Comparison of ENCODE assay signal across 11 cellular contexts in the genomic region with DNA sequence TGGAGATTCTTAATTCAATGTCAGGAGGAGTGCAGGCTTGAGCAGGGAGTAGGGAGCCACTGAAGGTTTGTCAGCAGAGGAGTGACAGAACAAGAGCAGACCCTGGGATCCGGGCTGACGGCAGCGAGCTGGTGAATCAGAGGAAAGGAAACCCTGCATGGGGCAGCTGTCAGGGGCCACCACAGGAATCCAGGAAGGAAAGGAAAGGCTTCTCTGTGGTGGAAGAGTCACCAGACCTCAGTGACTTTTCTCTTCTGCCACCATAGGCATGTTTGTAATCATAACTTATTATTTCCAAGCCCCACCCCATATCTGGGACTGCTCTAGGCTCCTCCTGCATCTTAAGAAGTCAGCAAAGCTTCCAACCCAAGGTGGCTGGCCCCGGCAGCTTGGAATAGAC.
DNase-seq lines count a peak whose midpoint lies in the region; ATAC-seq and TF ChIP-seq lines count a peak whose summit lies in the region.
"Had no signal": no experiment of that assay in that cellular context is flagged by ENCODE, and none has a peak within 500 bp of the region (broad histone marks: within the 10 kb centered on the region; RNA-seq: fewer than 3 reads in every experiment).

No MANE protein-coding gene starts in this region.

- no peak overlapping the region for H3K27ac Mint-ChIP-seq in Calu3 (ENCODE audit: unreplicated experiment)
- H3K27ac Mint-ChIP-seq in neural progenitor cell: peak overlapping the region; percentile 63
- H3K27ac Mint-ChIP-seq: natural killer cell had no signal

- DNase-seq in Calu3 (peak; percentile 66), cardiac fibroblast (ENCODE audit: low read depth in 2 of 2) (peak; percentile 26 to 68), neural progenitor cell (ENCODE audit: low spot score) (no peak), NCI-H526 treated with DMSO at 0.1 percent for 48 hours (lab: John Stamatoyannopoulos, UW) (no peak), NCI-H82 treated with DMSO at 0.1 percent for 48 hours (lab: John Stamatoyannopoulos, UW; ENCODE audit: unreplicated experiment) (no peak)
- DNase-seq in activated effector memory CD4-positive, alpha-beta T cell treated with anti-CD3 and anti-CD28 coated beads, Interleukin-2, amount 50 U/mL, for 16 hours: no peak
- DNase-seq: cortex of kidney, natural killer cell had no signal

- H3K4me1 ChIP-seq in Loucy (ENCODE audit: insufficient read depth, low read length, poor library complexity, severe bottlenecking) (peaks cover 37% of the 10 kb centered on the region), neural progenitor cell (peaks cover 5% of the 10 kb centered on the region)

- no peaks in the 10 kb centered on the region for H3F3A ChIP-seq in Loucy (ENCODE audit: low read depth)
- H3F3A ChIP-seq in neural progenitor cell (ENCODE audit: low read depth): no peaks in the 10 kb centered on the region

- intact Hi-C loops in Calu3 (cut with micrococcal nuclease; ENCODE audit: unreplicated experiment): no loop called here

- no peaks in the 10 kb centered on the region for H3K36me3 Mint-ChIP-seq in Calu3 (ENCODE audit: insufficient read depth, unreplicated experiment)
- no peaks in the 10 kb centered on the region for H3K36me3 Mint-ChIP-seq in neural progenitor cell
- H3K36me3 Mint-ChIP-seq: natural killer cell; stimulated activated effector memory CD8-positive, alpha-beta T cell treated with anti-CD3 and anti-CD28 coated beads, Interleukin-12 subunit alpha, Interleukin-12 subunit beta, amount 100 ng/mL, for 72 hours had no signal

- H3K27ac ChIP-seq in neural progenitor cell: no peak overlapping the region

- no peaks in the 10 kb centered on the region for H3K79me2 ChIP-seq in Loucy (ENCODE audit: insufficient read depth, low read length)
- no peaks in the 10 kb centered on the region for H3K79me2 ChIP-seq in neural progenitor cell (ENCODE audit: low read depth)

- no peaks in the 10 kb centered on the region for H3K36me3 ChIP-seq in Loucy (ENCODE audit: insufficient read depth, low read length)
- no peaks in the 10 kb centered on the region for H3K36me3 ChIP-seq in neural progenitor cell

- H3K9me3 Mint-ChIP-seq in Calu3 (ENCODE audit: low read depth, unreplicated experiment) (peaks cover 5% of the 10 kb centered on the region), neural progenitor cell (peaks cover 28% of the 10 kb centered on the region)
- H3K9me3 Mint-ChIP-seq: natural killer cell had no signal

- H4K20me1 ChIP-seq in Loucy (ENCODE audit: insufficient read depth, low read length, poor library complexity, severe bottlenecking) (no peaks in the 10 kb centered on the region), neural progenitor cell (ENCODE audit: low read depth) (no peaks in the 10 kb centered on the region)

- H3K4me1 Mint-ChIP-seq in Calu3 (ENCODE audit: low read depth, unreplicated experiment) (peaks cover 23% of the 10 kb centered on the region), neural progenitor cell (peaks cover 15% of the 10 kb centered on the region)
- H3K4me1 Mint-ChIP-seq: natural killer cell had no signal

- H3K4me3 ChIP-seq in Loucy (ENCODE audit: low read length, poor library complexity, severe bottlenecking) (no peak overlapping the region), cardiac fibroblast (replicated peaks in 1 of 2; ENCODE audit: low read depth in 2 of 2, low read length in 2 of 2) (no peak overlapping the region), neural progenitor cell (no peak overlapping the region)

- H3K9me2 ChIP-seq in Loucy (replicated peaks; ENCODE audit: low read depth, low read length): no peaks in the 10 kb centered on the region

- H3K4me2 ChIP-seq in Loucy (ENCODE audit: low read depth, low read length, poor library complexity, severe bottlenecking): peak overlapping the region; percentile 39
- no peak overlapping the region for H3K4me2 ChIP-seq in neural progenitor cell

- H3K9ac ChIP-seq in Loucy (ENCODE audit: low read depth, low read length, poor library complexity, severe bottlenecking) (peak overlapping the region; percentile 57), neural progenitor cell (no peak overlapping the region)

- no peak overlapping the region for H3K4me3 Mint-ChIP-seq in Calu3 (ENCODE audit: low read depth, unreplicated experiment)
- H3K4me3 Mint-ChIP-seq in neural progenitor cell: no peak overlapping the region
- H3K4me3 Mint-ChIP-seq: natural killer cell; stimulated activated effector memory CD8-positive, alpha-beta T cell treated with anti-CD3 and anti-CD28 coated beads, Interleukin-12 subunit alpha, Interleukin-12 subunit beta, amount 100 ng/mL, for 72 hours had no signal

- TF ChIP-seq CTCF in Calu3 (IDR thresholded peaks at IDR 0.05; ENCODE audit: unreplicated experiment) (no peak), Loucy (conservative IDR thresholded peaks at IDR 0.05; ENCODE audit: low read length) (no peak), cardiac fibroblast (IDR thresholded peaks at IDR 0.05; ENCODE audit: low read depth, low read length) (no peak), neural progenitor cell (IDR thresholded peaks at IDR 0.05) (no peak)

- H3K9me3 ChIP-seq in Loucy (ENCODE audit: insufficient read depth, low read depth, low read length): no peaks in the 10 kb centered on the region
- no peaks in the 10 kb centered on the region for H3K9me3 ChIP-seq in neural progenitor cell (ENCODE audit: low read depth)

- no peak for ATAC-seq in GM18498 (IDR thresholded peaks at IDR 0.05; ENCODE audit: unreplicated experiment)
- ATAC-seq: natural killer cell; stimulated activated effector memory CD8-positive, alpha-beta T cell treated with anti-CD3 and anti-CD28 coated beads, Interleukin-12 subunit alpha, Interleukin-12 subunit beta, amount 100 ng/mL, for 72 hours had no signal

- H2AFZ ChIP-seq in Loucy (ENCODE audit: low read length): no peak overlapping the region
- no peak overlapping the region for H2AFZ ChIP-seq in neural progenitor cell (replicated peaks)

- CTCF ChIA-PET in Calu3 (lab: Charles Lee): no interaction called here

- H3K27me3 ChIP-seq in Loucy (ENCODE audit: insufficient read depth, low read length, poor library complexity, severe bottlenecking) (no peaks in the 10 kb centered on the region), neural progenitor cell (no peaks in the 10 kb centered on the region)

- no TSS peak for BruUV-seq in Calu3 (replicated peaks; lab: Mats Ljungman, UMichigan)

- H3K27me3 Mint-ChIP-seq in Calu3 (ENCODE audit: unreplicated experiment) (peaks cover 8% of the 10 kb centered on the region), neural progenitor cell (ENCODE audit: insufficient read depth, low read depth) (peaks cover 7% of the 10 kb centered on the region)

Comparison
In these comparisons a context has a peak if more than half of its experiments do, and no peak if none do; other contexts are left out.
1. DNase-seq: peak in Calu3 (single experiment) and cardiac fibroblast (2 of 2); none in neural progenitor cell (single experiment), NCI-H526 treated with DMSO at 0.1 percent for 48 hours (single experiment), activated effector memory CD4-positive, alpha-beta T cell treated with anti-CD3 and anti-CD28 coated beads, Interleukin-2, amount 50 U/mL, for 16 hours (single experiment) and NCI-H82 treated with DMSO at 0.1 percent for 48 hours (single experiment).